ENCODE assay signal across 8 cellular contexts in the genomic region with DNA sequence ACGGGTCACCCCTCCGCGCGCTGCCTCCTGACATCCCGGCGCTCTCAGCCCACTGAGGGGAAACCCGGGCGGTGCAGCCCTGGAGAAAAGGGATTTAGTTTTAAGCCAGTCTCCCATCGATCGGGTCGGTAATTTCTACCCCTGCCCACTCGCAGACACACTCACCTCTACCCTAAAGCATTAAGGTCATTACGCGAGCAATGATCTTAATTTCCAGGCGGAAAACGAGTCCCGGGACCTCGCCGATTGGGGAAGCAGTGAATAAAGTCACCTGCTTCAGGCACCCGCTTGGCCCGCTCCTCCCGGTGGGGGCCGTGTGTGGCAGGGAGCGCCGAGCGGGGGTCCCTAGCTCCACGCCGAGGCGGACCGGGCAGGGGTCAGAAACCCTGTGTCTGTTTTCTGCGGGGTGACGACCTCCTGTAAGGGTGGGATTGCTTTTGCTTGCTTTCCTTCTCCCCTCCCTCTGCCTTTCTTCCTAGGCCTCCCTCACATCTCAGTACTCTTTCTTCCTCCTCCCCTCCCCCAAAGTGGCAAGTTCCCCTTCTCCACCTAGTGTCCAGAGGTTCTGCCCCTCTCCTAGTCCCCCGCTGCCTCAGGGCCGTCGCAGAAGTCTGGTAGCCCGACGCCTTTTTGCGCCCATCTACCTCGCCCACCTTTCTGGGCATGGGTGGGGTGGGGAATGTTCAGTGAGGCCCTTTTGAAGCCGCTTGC.
DNase-seq lines count a peak whose midpoint lies in the region; ATAC-seq, FAIRE-seq and TF ChIP-seq lines count a peak whose summit lies in the region.

No MANE protein-coding gene starts in this region.

- H3K79me2 ChIP-seq in endothelial cell of umbilical vein (ENCODE audit: control insufficient read depth, insufficient read depth, low read length): no peaks in the 10 kb centered on the region

- intact Hi-C loops in Right ventricle myocardium superior (cut with DNase I): no loop called here
- intact Hi-C loops in endothelial cell of umbilical vein (cut with micrococcal nuclease): loop anchor here (1.0 to 5.0 kb wide), 4 partner anchors 638 to 1455 kb away; a partner anchor contains a TSS
- intact Hi-C loops in uterus (cut with DNase I; ENCODE audit: low total_unique reads): loop anchor here (2.0 to 5.0 kb wide), 3 partner anchors 120 to 143 kb away; a partner anchor contains a TSS

- no peak for TF ChIP-seq POLR2A in endothelial cell of umbilical vein (IDR thresholded peaks at IDR 0.05; ENCODE audit: low read depth, low read length)
- no peak for TF ChIP-seq POLR2A in uterus (IDR thresholded peaks at IDR 0.05)

- BruUV-seq in endothelial cell of umbilical vein (replicated peaks; lab: Mats Ljungman, UMichigan): no TSS peak

- H3K27me3 ChIP-seq in right atrium auricular region (peaks cover 45 to 62% of the 10 kb centered on the region in 2 donors), endothelial cell of umbilical vein (ENCODE audit: control insufficient read depth in 2 of 2, insufficient read depth in 2 of 2, low read length in 2 of 2) (peaks cover 52 to 63% of the 10 kb centered on the region in 2 experiments), muscle layer of duodenum (ENCODE audit: low read depth, low read length) (peaks cover 45% of the 10 kb centered on the region), uterus (no peaks in the 10 kb centered on the region), BE2C (no peaks in the 10 kb centered on the region)

- H3K36me3 ChIP-seq in right atrium auricular region: no peaks in the 10 kb centered on the region
- no peaks in the 10 kb centered on the region for H3K36me3 ChIP-seq in endothelial cell of umbilical vein (ENCODE audit: control insufficient read depth in 2 of 2, extremely low read depth in 1 of 2, insufficient read depth in 2 of 2, low read length in 2 of 2)
- no peaks in the 10 kb centered on the region for H3K36me3 ChIP-seq in muscle layer of duodenum (ENCODE audit: control insufficient read depth in 1 of 2, insufficient read depth in 2 of 2, low read length in 2 of 2)
- H3K36me3 ChIP-seq in uterus: no peaks in the 10 kb centered on the region
- H3K36me3 ChIP-seq in BE2C: no peaks in the 10 kb centered on the region

- peak overlapping the region; percentile 75 for H3K4me2 ChIP-seq in endothelial cell of umbilical vein (ENCODE audit: insufficient read depth, low read length)

- TF ChIP-seq CTCF in right atrium auricular region (IDR thresholded peaks at IDR 0.05) (no peak), endothelial cell of umbilical vein (IDR thresholded peaks at IDR 0.05; ENCODE audit: extremely low read depth in 1 of 2, insufficient read depth in 1 of 2, low read depth in 1 of 2, low read length in 2 of 2) (no peak), uterus (IDR thresholded peaks at IDR 0.05) (peak in 2 of 4 experiments; percentile 10 to 15), BE2C (IDR thresholded peaks at IDR 0.05; ENCODE audit: low read depth, low read length) (no peak)

- peak overlapping the region in 1 of 2 donors; percentile 59 for H3K4me3 ChIP-seq in right atrium auricular region
- peak overlapping the region; percentile 6 to 35 (median 29) for H3K4me3 ChIP-seq in endothelial cell of umbilical vein (replicated peaks in 1 of 3; ENCODE audit: insufficient read depth in 1 of 3, low read depth in 1 of 3, low read length in 3 of 3)
- peak overlapping the region; percentile 57 to 65 for H3K4me3 ChIP-seq in muscle layer of duodenum (ENCODE audit: low read depth in 1 of 2, low read length in 2 of 2)
- H3K4me3 ChIP-seq in uterus: peak overlapping the region; percentile 49 to 54
- H3K4me3 ChIP-seq in BE2C (ENCODE audit: low read depth, low read length): no peak overlapping the region

- DNase-seq in Right ventricle myocardium superior (no peak), right atrium auricular region (ENCODE audit: low spot score) (no peak), endothelial cell of umbilical vein (ENCODE audit: low read depth, low spot score) (no peak), uterus (peak; percentile 52 to 75), BE2C (no peak)
- DNase-seq in stimulated activated CD4-positive, alpha-beta T cell treated with anti-CD3 and anti-CD28 coated beads, Interleukin-12 subunit alpha, Interleukin-12 subunit beta, amount 100 ng/mL, for 4 hours: no peak

- POLR2A ChIA-PET in endothelial cell of umbilical vein (lab: Charles Lee): interaction anchor here (3.3 kb wide), 1 partner anchor 143 kb away, joined by 16 read pairs; a partner anchor contains a TSS

- peaks cover 0 to 31% of the 10 kb centered on the region in 2 donors for H3K4me1 ChIP-seq in right atrium auricular region
- peaks cover 18% of the 10 kb centered on the region for H3K4me1 ChIP-seq in endothelial cell of umbilical vein (ENCODE audit: control insufficient read depth, extremely low read depth, insufficient read depth, low read length)
- peaks cover 0 to 8% of the 10 kb centered on the region in 2 donors for H3K4me1 ChIP-seq in muscle layer of duodenum (ENCODE audit: control insufficient read depth in 1 of 2, insufficient read depth in 2 of 2, low read length in 2 of 2)
- H3K4me1 ChIP-seq in uterus: no peaks in the 10 kb centered on the region
- H3K4me1 ChIP-seq in BE2C: no peaks in the 10 kb centered on the region

- no peak overlapping the region for H3K27ac ChIP-seq in right atrium auricular region
- H3K27ac ChIP-seq in endothelial cell of umbilical vein (ENCODE audit: insufficient read depth, low read depth, low read length): no peak overlapping the region
- H3K27ac ChIP-seq in muscle layer of duodenum (ENCODE audit: low read length): peak overlapping the region; percentile 93
- peak overlapping the region; percentile 94 to 99 for H3K27ac ChIP-seq in uterus

- CTCF ChIA-PET in endothelial cell of umbilical vein (lab: Charles Lee): interaction anchor here (0.7 to 7.6 kb wide), 12 partner anchors 10 to 1454 kb away, joined by 3 to 154 read pairs (median 8); a partner anchor contains a TSS

- H3K9me3 ChIP-seq in right atrium auricular region (no peaks in the 10 kb centered on the region), endothelial cell of umbilical vein (replicated peaks; ENCODE audit: control insufficient read depth, insufficient read depth, low read length) (no peaks in the 10 kb centered on the region), muscle layer of duodenum (ENCODE audit: control insufficient read depth in 1 of 2, low read length in 2 of 2) (no peaks in the 10 kb centered on the region), uterus (no peaks in the 10 kb centered on the region), BE2C (no peaks in the 10 kb centered on the region)

- peaks cover 2% of the 10 kb centered on the region for H4K20me1 ChIP-seq in endothelial cell of umbilical vein (replicated peaks; ENCODE audit: control insufficient read depth, extremely low read depth, insufficient read depth, low read length)

- peak; percentile 49 for FAIRE-seq in endothelial cell of umbilical vein (lab: Jason Lieb, UNC)

- no peak overlapping the region for H2AFZ ChIP-seq in endothelial cell of umbilical vein (ENCODE audit: low read depth, low read length)

- no peaks in the 10 kb centered on the region for H3K9me1 ChIP-seq in endothelial cell of umbilical vein (replicated peaks; ENCODE audit: control insufficient read depth, extremely low read depth, insufficient read depth, low read length)

- H3K9ac ChIP-seq in endothelial cell of umbilical vein (replicated peaks; ENCODE audit: extremely low read depth, insufficient read depth, low read length): no peak overlapping the region

- dilution Hi-C loops in endothelial cell of umbilical vein (cut with MboI; ENCODE audit: extremely low pct_ligation_motif_present, low sequenced_read_pairs): no loop called here

- ATAC-seq in Right ventricle myocardium superior (ENCODE audit: poor library complexity) (peak; percentile 6), HG02981 (IDR thresholded peaks at IDR 0.05; ENCODE audit: unreplicated experiment) (no peak)

TF ChIP-seq in endothelial cell of umbilical vein, 7 proteins besides CTCF, POLR2A, EP300 and RAD21:
- TF ChIP-seq EZH2 (IDR thresholded peaks at IDR 0.05; ENCODE audit: borderline replicate concordance, low read depth, low read length, severe bottlenecking) (peak; percentile 83), GATA2 (IDR thresholded peaks at IDR 0.05; ENCODE audit: insufficient read depth, insufficient read length, low read depth, low read length) (no peak), MYC (IDR thresholded peaks at IDR 0.05; ENCODE audit: low read depth, low read length) (no peak), JUN (IDR thresholded peaks at IDR 0.05; ENCODE audit: borderline replicate concordance, insufficient read depth, insufficient read length, low read depth) (no peak), POLR2AphosphoS5 (IDR thresholded peaks at IDR 0.05; ENCODE audit: insufficient read depth, low read depth, low read length) (no peak)

Comparison
In these comparisons a context has a peak if more than half of its experiments do, and no peak if none do; other contexts are left out.
1. DNase-seq: peak in uterus (2 of 2); none in Right ventricle myocardium superior (single experiment), right atrium auricular region (single experiment), endothelial cell of umbilical vein (single experiment), stimulated activated CD4-positive, alpha-beta T cell treated with anti-CD3 and anti-CD28 coated beads, Interleukin-12 subunit alpha, Interleukin-12 subunit beta, amount 100 ng/mL, for 4 hours (single experiment) and BE2C (single experiment).
2. H3K27ac ChIP-seq: peak in muscle layer of duodenum (single experiment) and uterus (2 of 2); none in right atrium auricular region (0 of 2) and endothelial cell of umbilical vein (single experiment).